In genomic region chr12:99087278-99087677, GRCh38 we compare ENCODE assay signal across 15 cellular contexts.
DNase-seq lines count a peak whose midpoint lies in the region; ATAC-seq and TF ChIP-seq lines count a peak whose summit lies in the region.
"Had no signal": no experiment of that assay in that cellular context is flagged by ENCODE, and none has a peak within 500 bp of the region (broad histone marks: within the 10 kb centered on the region; RNA-seq: fewer than 3 reads in every experiment).

No MANE protein-coding gene starts in this region.

- intact Hi-C loops in vagina (cut with DNase I) = no loop called here

- no peaks in the 10 kb centered on the region for H3K4me1 ChIP-seq in vagina
- H3K4me1 ChIP-seq: parathyroid adenoma, transverse colon had no signal

- no peak overlapping the region for H3K4me3 ChIP-seq in retinal pigment epithelial cell (ENCODE audit: low read length)
- H3K4me3 ChIP-seq in vagina = no peak overlapping the region
- H3K4me3 ChIP-seq: transverse colon had no signal

- TF ChIP-seq CTCF in retinal pigment epithelial cell (conservative IDR thresholded peaks at IDR 0.05; ENCODE audit: low read depth, low read length) = no peak
- no peak for TF ChIP-seq CTCF in vagina (IDR thresholded peaks at IDR 0.05)

- no peak for ATAC-seq in HG03108 (IDR thresholded peaks at IDR 0.05; ENCODE audit: unreplicated experiment)

- no peak overlapping the region for H3K27ac ChIP-seq in vagina
- H3K27ac ChIP-seq: parathyroid adenoma, transverse colon had no signal

- DNase-seq in NCI-H146 (lab: John Stamatoyannopoulos, UW) (peak; percentile 29), NCI-H146 treated with DMSO at 0.1 percent for 48 hours (lab: John Stamatoyannopoulos, UW; ENCODE audit: unreplicated experiment) (no peak), NCI-H446 treated with DMSO at 0.1 percent for 48 hours (lab: John Stamatoyannopoulos, UW) (peak; percentile 15), cerebellum (ENCODE audit: low spot score) (peak; percentile 30), retinal pigment epithelial cell (ENCODE audit: low read depth) (peak; percentile 1), foreskin melanocyte (no peak), vagina (ENCODE audit: extremely low spot score in 2 of 2) (no peak)
- DNase-seq: 8988T; activated CD4-positive, alpha-beta memory T cell treated with anti-CD3 and anti-CD28 coated beads for 36 hours; activated effector memory CD4-positive, alpha-beta T cell treated with anti-CD3 and anti-CD28 coated beads, Interleukin-2, amount 50 U/mL, for 16 hours; CD8-positive, alpha-beta memory T cell; MV-4-11; transverse colon had no signal

- H3K9me3 ChIP-seq in vagina = no peaks in the 10 kb centered on the region
- H3K9me3 ChIP-seq: transverse colon had no signal

- TF ChIP-seq POLR2A in vagina (IDR thresholded peaks at IDR 0.05) = no peak

- no peaks in the 10 kb centered on the region for H3K27me3 ChIP-seq in vagina
- H3K27me3 ChIP-seq: transverse colon had no signal

- no peaks in the 10 kb centered on the region for H3K36me3 ChIP-seq in vagina
- H3K36me3 ChIP-seq: transverse colon had no signal

Comparison
In these comparisons a context has a peak if more than half of its experiments do, and no peak if none do; other contexts are left out.
1. DNase-seq: peak in NCI-H146 (single experiment), NCI-H446 treated with DMSO at 0.1 percent for 48 hours (single experiment), cerebellum (single experiment) and retinal pigment epithelial cell (single experiment); none in NCI-H146 treated with DMSO at 0.1 percent for 48 hours (single experiment), foreskin melanocyte (single experiment) and vagina (0 of 2).